Comparison of ENCODE assay signal across 1 cellular context in the genomic region with DNA sequence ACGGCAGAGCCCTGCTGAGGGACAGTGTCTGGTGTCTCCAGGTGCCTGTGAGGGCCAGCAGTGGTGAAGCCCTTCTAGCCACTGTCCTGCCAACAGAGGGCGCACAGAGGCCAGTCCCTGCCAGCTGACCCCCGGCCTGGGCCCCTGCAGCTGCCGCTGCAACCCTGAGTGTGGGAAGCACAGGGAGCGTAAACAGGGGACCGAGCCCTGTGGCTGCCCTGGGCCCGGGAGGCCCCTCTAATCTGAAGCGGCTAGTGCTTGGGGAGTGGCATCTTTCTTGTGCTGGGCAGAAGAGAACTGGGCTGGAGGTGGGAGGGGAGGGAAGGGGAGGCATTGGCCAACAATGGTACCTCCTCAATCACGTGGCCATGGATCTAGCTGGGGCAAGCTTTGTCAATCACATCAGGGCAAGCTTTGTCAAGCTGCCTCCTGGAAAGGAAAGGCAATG.
A peak's percentile ranks its signal among the peaks of the same experiment; 100 is the strongest.
TF ChIP-seq lines count a peak whose summit lies in the region.

No MANE protein-coding gene starts in this region.

TF ChIP-seq in IMR-90, 13 proteins besides CTCF, POLR2A, EP300 and RAD21:
- TF ChIP-seq SMC3 (IDR thresholded peaks at IDR 0.05; ENCODE audit: low read depth, low read length): peak; percentile 72
- TF ChIP-seq, protein P1, sequence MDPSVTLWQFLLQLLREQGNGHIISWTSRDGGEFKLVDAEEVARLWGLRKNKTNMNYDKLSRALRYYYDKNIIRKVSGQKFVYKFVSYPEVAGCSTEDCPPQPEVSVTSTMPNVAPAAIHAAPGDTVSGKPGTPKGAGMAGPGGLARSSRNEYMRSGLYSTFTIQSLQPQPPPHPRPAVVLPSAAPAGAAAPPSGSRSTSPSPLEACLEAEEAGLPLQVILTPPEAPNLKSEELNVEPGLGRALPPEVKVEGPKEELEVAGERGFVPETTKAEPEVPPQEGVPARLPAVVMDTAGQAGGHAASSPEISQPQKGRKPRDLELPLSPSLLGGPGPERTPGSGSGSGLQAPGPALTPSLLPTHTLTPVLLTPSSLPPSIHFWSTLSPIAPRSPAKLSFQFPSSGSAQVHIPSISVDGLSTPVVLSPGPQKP (IDR thresholded peaks at IDR 0.05; ENCODE audit: borderline replicate concordance, low read depth, low read length): no peak
- TF ChIP-seq BHLHE40 (IDR thresholded peaks at IDR 0.05; ENCODE audit: low read depth, low read length): 0 out of 2 replicates have a peak, but pooled peaks have one; percentile 10
- TF ChIP-seq MAZ (IDR thresholded peaks at IDR 0.05; ENCODE audit: borderline replicate concordance, low read depth, low read length): peak; percentile 64; the same call in 1 of the 2 replicates
- TF ChIP-seq FOS (IDR thresholded peaks at IDR 0.05; ENCODE audit: low read depth, low read length): no peak
- TF ChIP-seq CHD1 (IDR thresholded peaks at IDR 0.05; ENCODE audit: low read depth, low read length): no peak
- 0 out of 2 replicates have a peak, but pooled peaks have one; percentile 1 for TF ChIP-seq CEBPB (IDR thresholded peaks at IDR 0.05; ENCODE audit: low read depth, low read length)
